ENCODE assay signal across 24 cellular contexts in the genomic region with DNA sequence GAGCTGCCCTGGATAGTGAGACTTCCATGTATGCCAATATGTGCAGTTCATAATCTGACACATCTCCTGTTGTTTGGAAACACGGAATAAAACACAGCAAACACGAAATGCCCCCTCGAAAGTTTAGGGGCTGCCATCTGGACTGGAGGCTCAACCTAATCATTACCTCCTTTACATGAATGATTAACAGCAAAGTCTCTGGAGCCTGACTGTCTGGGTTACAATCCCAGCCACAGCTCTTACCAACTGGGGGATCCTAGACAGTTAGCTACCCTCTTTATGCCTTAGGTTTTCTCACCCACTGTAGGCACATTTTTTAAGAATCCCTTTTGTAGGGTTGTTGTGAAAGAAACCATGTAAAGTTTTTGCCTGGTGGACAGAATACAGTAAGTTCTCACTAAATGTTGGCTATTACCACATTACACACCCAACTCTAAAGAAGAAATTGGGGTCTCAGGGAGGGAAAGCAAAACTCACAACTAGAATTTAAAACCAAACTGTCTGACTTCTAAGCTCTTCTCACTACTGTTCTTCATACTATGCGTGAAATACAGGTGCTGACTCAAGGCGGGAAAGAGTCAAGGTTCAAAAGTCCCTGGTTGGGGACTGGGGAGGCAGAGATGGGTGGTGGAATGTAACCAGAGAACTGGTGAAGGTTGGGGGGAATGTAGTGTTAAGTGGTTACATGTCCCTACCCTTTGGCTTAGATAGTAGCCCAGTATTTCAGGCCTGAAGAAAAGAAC. TPM values are rescaled to one million over a fixed set of nuclear protein-coding genes. Genes with fewer than 3 reads are reported as not detected.
"Had no signal": no experiment of that assay in that cellular context is flagged by ENCODE, and none has a peak within 500 bp of the region (broad histone marks: within the 10 kb centered on the region; RNA-seq: fewer than 3 reads in every experiment).

No MANE protein-coding gene starts in this region.

- H3K27ac ChIP-seq: colonic mucosa, left lung, spleen, thyroid gland had no signal

- H3K27ac Mint-ChIP-seq: activated CD4-positive, alpha-beta T cell treated with anti-CD3 and anti-CD28 coated beads, Interleukin-2, amount 10 ng/mL, durations not matched to agents 24 days and 14 days; activated CD8-positive, alpha-beta T cell treated with anti-CD3 and anti-CD28 coated beads, Interleukin-2, amount 10 ng/mL, durations not matched to agents 7 days and 5 days; activated naive CD4-positive, alpha-beta T cell treated with anti-CD3 and anti-CD28 coated beads for 36 hours; endodermal cell; mesothelial cell of epicardium; natural killer cell treated with Interleukin-12 subunit alpha and Interleukin-12 subunit beta and Interleukin-15 and Interleukin-18, amount 100 ng/mL, for 72 hours had no signal

- DNase-seq: activated CD4-positive, alpha-beta T cell treated with anti-CD3 and anti-CD28 coated beads, Interleukin-2, amount 10 ng/mL, durations not matched to agents 24 days and 14 days; activated CD4-positive, CD25-positive, alpha-beta regulatory T cell; activated CD8-positive, alpha-beta T cell treated with anti-CD3 and anti-CD28 coated beads, Interleukin-2, amount 10 ng/mL, durations not matched to agents 7 days and 5 days; activated naive CD4-positive, alpha-beta T cell treated with anti-CD3 and anti-CD28 coated beads for 36 hours; activated T-cell treated with anti-CD3 and anti-CD28 coated beads, Interleukin-2, amount 50 U/mL, for 4 hours; anterior cingulate cortex; colonic mucosa; endodermal cell; foreskin melanocyte; glutamatergic neuron; hippocampal formation; islet precursor cell; left lung; retina; spleen; stimulated activated CD8-positive, alpha-beta memory T cell treated with anti-CD3 and anti-CD28 coated beads, Interleukin-4, amount 100 ng/mL, for 48 hours; stimulated activated naive CD4-positive, alpha-beta T cell; T1000; thyroid gland had no signal

- H3K4me3 Mint-ChIP-seq: activated CD4-positive, alpha-beta T cell treated with anti-CD3 and anti-CD28 coated beads, Interleukin-2, amount 10 ng/mL, durations not matched to agents 24 days and 14 days; activated CD8-positive, alpha-beta T cell treated with anti-CD3 and anti-CD28 coated beads, Interleukin-2, amount 10 ng/mL, durations not matched to agents 7 days and 5 days; activated naive CD4-positive, alpha-beta T cell treated with anti-CD3 and anti-CD28 coated beads for 36 hours; activated T-cell treated with anti-CD3 and anti-CD28 coated beads, Interleukin-2, amount 50 U/mL, for 4 hours; central memory CD8-positive, alpha-beta T cell; endodermal cell; mesothelial cell of epicardium; natural killer cell treated with Interleukin-12 subunit alpha and Interleukin-12 subunit beta and Interleukin-15 and Interleukin-18, amount 100 ng/mL, for 72 hours had no signal

- H3K9me3 ChIP-seq: colonic mucosa, thyroid gland had no signal

- H3K4me1 ChIP-seq: colonic mucosa, left lung, spleen, thyroid gland had no signal

- H3K4me1 Mint-ChIP-seq: activated CD4-positive, alpha-beta T cell treated with anti-CD3 and anti-CD28 coated beads, Interleukin-2, amount 10 ng/mL, durations not matched to agents 24 days and 14 days; central memory CD8-positive, alpha-beta T cell; endodermal cell; mesothelial cell of epicardium had no signal

- H3K27me3 ChIP-seq: colonic mucosa, left lung, thyroid gland had no signal

- H3K36me3 ChIP-seq: colonic mucosa, left lung, spleen, thyroid gland had no signal

- H3K9me3 Mint-ChIP-seq: activated naive CD4-positive, alpha-beta T cell treated with anti-CD3 and anti-CD28 coated beads for 36 hours; activated T-cell treated with anti-CD3 and anti-CD28 coated beads, Interleukin-2, amount 50 U/mL, for 4 hours; central memory CD8-positive, alpha-beta T cell; natural killer cell treated with Interleukin-12 subunit alpha and Interleukin-12 subunit beta and Interleukin-15 and Interleukin-18, amount 100 ng/mL, for 72 hours had no signal

- H3K4me3 ChIP-seq: colonic mucosa, left lung, spleen, thyroid gland had no signal

- H3K36me3 Mint-ChIP-seq: mesothelial cell of epicardium; natural killer cell treated with Interleukin-12 subunit alpha and Interleukin-12 subunit beta and Interleukin-15 and Interleukin-18, amount 100 ng/mL, for 72 hours had no signal

- ATAC-seq: activated CD8-positive, alpha-beta T cell treated with anti-CD3 and anti-CD28 coated beads, Interleukin-2, amount 10 ng/mL, durations not matched to agents 7 days and 5 days; activated T-cell treated with anti-CD3 and anti-CD28 coated beads, Interleukin-2, amount 50 U/mL, for 4 hours; left lung; natural killer cell treated with Interleukin-12 subunit alpha and Interleukin-12 subunit beta and Interleukin-15 and Interleukin-18, amount 100 ng/mL, for 72 hours had no signal

RNA-seq across cellular contexts. Expression of a gene that starts 24.2 kb away (rescaled TPM):
- total RNA-seq: activated CD4-positive, alpha-beta T cell treated with anti-CD3 and anti-CD28 coated beads, Interleukin-2, amount 10 ng/mL, durations not matched to agents 24 days and 14 days; activated CD8-positive, alpha-beta T cell treated with anti-CD3 and anti-CD28 coated beads, Interleukin-2, amount 10 ng/mL, durations not matched to agents 7 days and 5 days; activated naive CD4-positive, alpha-beta T cell treated with anti-CD3 and anti-CD28 coated beads for 36 hours; activated T-cell treated with anti-CD3 and anti-CD28 coated beads, Interleukin-2, amount 50 U/mL, for 4 hours; colonic mucosa; epithelial cell of proximal tubule; left lung; lung microvascular endothelial cell; mesothelial cell of epicardium; natural killer cell treated with Interleukin-12 subunit alpha and Interleukin-12 subunit beta and Interleukin-15 and Interleukin-18, amount 100 ng/mL, for 72 hours; thyroid gland had no signal
- polyA plus RNA-seq: spleen had no signal

RNA-seq across cellular contexts. Expression of a gene that starts 28.4 kb away (rescaled TPM):
- total RNA-seq: activated CD4-positive, alpha-beta T cell treated with anti-CD3 and anti-CD28 coated beads, Interleukin-2, amount 10 ng/mL, durations not matched to agents 24 days and 14 days; activated CD8-positive, alpha-beta T cell treated with anti-CD3 and anti-CD28 coated beads, Interleukin-2, amount 10 ng/mL, durations not matched to agents 7 days and 5 days; activated naive CD4-positive, alpha-beta T cell treated with anti-CD3 and anti-CD28 coated beads for 36 hours; activated T-cell treated with anti-CD3 and anti-CD28 coated beads, Interleukin-2, amount 50 U/mL, for 4 hours; endodermal cell; lung microvascular endothelial cell; mesothelial cell of epicardium; natural killer cell treated with Interleukin-12 subunit alpha and Interleukin-12 subunit beta and Interleukin-15 and Interleukin-18, amount 100 ng/mL, for 72 hours had no signal
